8 cellular contexts compared by ENCODE assay signal in genomic region chr16:88703486-88704309, GRCh38. TPM values are rescaled to one million over a fixed set of nuclear protein-coding genes. Genes with fewer than 3 reads are reported as not detected.
A peak's percentile ranks its signal among the peaks of the same experiment; 100 is the strongest.
DNase-seq lines count a peak whose midpoint lies in the region; ATAC-seq and TF ChIP-seq lines count a peak whose summit lies in the region.

No MANE protein-coding gene starts in this region.

- H3K36me3 ChIP-seq in neural progenitor cell (no peaks in the 10 kb centered on the region), urinary bladder (ENCODE audit: insufficient read depth) (no peaks in the 10 kb centered on the region)

- 76% methylated on average over 26 of the region's 26 CpGs for WGBS in urinary bladder

- intact Hi-C loops in activated B cell treated with CpG ODN at 0.5 μM for 24 hours (cut with micrococcal nuclease): loop anchor here (5.0 kb wide), 3 partner anchors 34 to 836 kb away; partner anchors contain the start of gene SLC7A5

- no peaks in the 10 kb centered on the region for H3K9me3 Mint-ChIP-seq in activated B cell treated with CpG ODN at 0.5 μM for 24 hours
- H3K9me3 Mint-ChIP-seq in neural progenitor cell: no peaks in the 10 kb centered on the region

- H3K27me3 Mint-ChIP-seq in activated B cell treated with CpG ODN at 0.5 μM for 24 hours (no peaks in the 10 kb centered on the region), neural progenitor cell (ENCODE audit: insufficient read depth, low read depth) (no peaks in the 10 kb centered on the region)

- no peak overlapping the region for H3K4me2 ChIP-seq in neural progenitor cell

- H3K27me3 ChIP-seq in neural progenitor cell: no peaks in the 10 kb centered on the region

- H3K27ac Mint-ChIP-seq in activated B cell treated with CpG ODN at 0.5 μM for 24 hours (peak overlapping the region; percentile 86), neural progenitor cell (no peak overlapping the region)

- H3K79me2 ChIP-seq in neural progenitor cell (ENCODE audit: low read depth): peaks cover 35% of the 10 kb centered on the region

- peak; percentile 20 for ATAC-seq in activated B cell treated with CpG ODN at 0.5 μM for 24 hours (ENCODE audit: low read depth)
- ATAC-seq in GM18861 (IDR thresholded peaks at IDR 0.05; ENCODE audit: unreplicated experiment): no peak
- ATAC-seq in HG03378 (IDR thresholded peaks at IDR 0.05; ENCODE audit: unreplicated experiment): no peak

- no peak overlapping the region for H2AFZ ChIP-seq in neural progenitor cell (replicated peaks)

- TF ChIP-seq CTCF in activated B cell treated with CpG ODN at 0.5 μM for 24 hours (IDR thresholded peaks at IDR 0.05): no peak
- TF ChIP-seq CTCF in neural progenitor cell (IDR thresholded peaks at IDR 0.05): no peak

- no peaks in the 10 kb centered on the region for H3K9me3 ChIP-seq in neural progenitor cell (ENCODE audit: low read depth)

- no peak for DNase-seq in activated B cell treated with CpG ODN at 0.5 μM for 24 hours
- DNase-seq in caudate nucleus (lab: John Stamatoyannopoulos, UW): peak in 25 of 61 donors; percentile 4 to 53 (median 32)
- no peak for DNase-seq in neural progenitor cell (ENCODE audit: low spot score)
- no peak for DNase-seq in NCI-H2171 treated with DMSO at 0.1 percent for 48 hours (lab: John Stamatoyannopoulos, UW)

- peak overlapping the region; percentile 44; the same call in 1 of the 2 replicates for H3K4me3 ChIP-seq in GM08714 (ENCODE audit: low read length)
- no peak overlapping the region for H3K4me3 ChIP-seq in neural progenitor cell
- H3K4me3 ChIP-seq in urinary bladder (ENCODE audit: low read depth, low read length): peak overlapping the region; percentile 3

- H3K4me1 ChIP-seq in neural progenitor cell (peaks cover 10% of the 10 kb centered on the region), urinary bladder (ENCODE audit: insufficient read depth) (no peaks in the 10 kb centered on the region)

- POLR2A ChIA-PET in activated B cell treated with CpG ODN at 0.5 μM for 24 hours (lab: Charles Lee): interaction anchor here (0.6 to 4.5 kb wide), 12 partner anchors 10 to 642 kb away, joined by 3 to 49 read pairs (median 4); partner anchors contain the start of genes APRT, CYBA, MVD and SNAI3

- H3F3A ChIP-seq in neural progenitor cell (ENCODE audit: low read depth): no peaks in the 10 kb centered on the region

- H3K36me3 Mint-ChIP-seq in activated B cell treated with CpG ODN at 0.5 μM for 24 hours (ENCODE audit: low read depth) (peaks cover 4% of the 10 kb centered on the region), neural progenitor cell (no peaks in the 10 kb centered on the region)

- no peak overlapping the region for H3K9ac ChIP-seq in neural progenitor cell

- peaks cover 19% of the 10 kb centered on the region for H4K20me1 ChIP-seq in neural progenitor cell (ENCODE audit: low read depth)

- CTCF ChIA-PET in activated B cell treated with CpG ODN at 0.5 μM for 24 hours (lab: Charles Lee): interaction anchor here (0.6 to 1.4 kb wide), 3 partner anchors 19 to 43 kb away, joined by 3 to 7 read pairs (median 3); no protein-coding TSS in a partner anchor

- peaks cover 72% of the 10 kb centered on the region for H3K4me1 Mint-ChIP-seq in activated B cell treated with CpG ODN at 0.5 μM for 24 hours
- H3K4me1 Mint-ChIP-seq in neural progenitor cell: peaks cover 22% of the 10 kb centered on the region

- H3K27ac ChIP-seq in caudate nucleus (ENCODE audit: low read depth, low read length): peak overlapping the region; percentile 84
- H3K27ac ChIP-seq in neural progenitor cell: no peak overlapping the region
- no peak overlapping the region for H3K27ac ChIP-seq in urinary bladder (ENCODE audit: low read depth)

- peak overlapping the region; percentile 87 for H3K4me3 Mint-ChIP-seq in activated B cell treated with CpG ODN at 0.5 μM for 24 hours
- peak overlapping the region; percentile 92 for H3K4me3 Mint-ChIP-seq in neural progenitor cell

RNA-seq across cellular contexts. Expression of gene RNF166, which starts 2.5 kb away (rescaled TPM):
- total RNA-seq in activated B cell treated with CpG ODN at 0.5 μM for 24 hours: 31.0 and 45.3 TPM in 2 replicates
- total RNA-seq in neural progenitor cell (ENCODE audit: low replicate concordance): 11.1 and 30.1 TPM in 2 replicates
- 10.0 TPM for total RNA-seq in urinary bladder
- polyA plus RNA-seq in urinary bladder: 19.6 TPM

RNA-seq across cellular contexts. Expression of gene CTU2, which starts 2.6 kb away (rescaled TPM):
- total RNA-seq in activated B cell treated with CpG ODN at 0.5 μM for 24 hours (28.8 and 36.7 TPM in 2 replicates), neural progenitor cell (ENCODE audit: low replicate concordance) (4.7 and 11.0 TPM in 2 replicates), urinary bladder (6.8 TPM)
- 15.4 TPM for polyA plus RNA-seq in urinary bladder

RNA-seq across cellular contexts. Expression of gene SNAI3, which starts 17.4 kb away (rescaled TPM):
- 1.5 and 2.7 TPM in 2 replicates for total RNA-seq in activated B cell treated with CpG ODN at 0.5 μM for 24 hours
- total RNA-seq in neural progenitor cell (ENCODE audit: low replicate concordance): 0.71 TPM in 1 of 2 replicates, not detected in the other
- not detected for total RNA-seq in urinary bladder
- 0.82 TPM for polyA plus RNA-seq in urinary bladder

RNA-seq across cellular contexts. Expression of gene MVD, which starts 40.8 kb away (rescaled TPM):
- total RNA-seq in activated B cell treated with CpG ODN at 0.5 μM for 24 hours (115 and 140 TPM in 2 replicates), neural progenitor cell (ENCODE audit: low replicate concordance) (12.7 and 53.7 TPM in 2 replicates), urinary bladder (14.8 TPM)
- 35.7 TPM for polyA plus RNA-seq in urinary bladder

RNA-seq across cellular contexts. Expression of gene CYBA, which starts 52.8 kb away (rescaled TPM):
- 432 and 456 TPM in 2 replicates for total RNA-seq in activated B cell treated with CpG ODN at 0.5 μM for 24 hours
- total RNA-seq in neural progenitor cell (ENCODE audit: low replicate concordance): 29.9 and 101 TPM in 2 replicates
- 90.4 TPM for total RNA-seq in urinary bladder
- polyA plus RNA-seq in urinary bladder: 145 TPM
